ENCODE assay signal across 23 cellular contexts in genomic region chr11:130536106-130537040, GRCh38.
A peak's percentile ranks its signal among the peaks of the same experiment; 100 is the strongest.
DNase-seq lines count a peak whose midpoint lies in the region; TF ChIP-seq lines count a peak whose summit lies in the region.
"Had no signal": no experiment of that assay in that cellular context is flagged by ENCODE, and none has a peak within 500 bp of the region (broad histone marks: within the 10 kb centered on the region; RNA-seq: fewer than 3 reads in every experiment).

No MANE protein-coding gene starts in this region.

- POLR2A ChIA-PET in RWPE1 (lab: Yijun Ruan, JAX; ENCODE audit: low non-redundant PET) = no interaction called here

- peak overlapping the region; percentile 58 for H3K27ac ChIP-seq in RWPE1
- H3K27ac ChIP-seq: HL-60, SJCRH30, spleen had no signal

- DNase-seq in EH (ENCODE audit: low read depth) = peak; percentile 40
- no peak for DNase-seq in RWPE1 (ENCODE audit: low spot score)
- peak; percentile 34 for DNase-seq in fibroblast of mammary gland (ENCODE audit: low read depth)
- DNase-seq in posterior vena cava (ENCODE audit: low spot score) = peak; percentile 65
- DNase-seq in NCI-H82 treated with DMSO at 0.1 percent for 48 hours (lab: John Stamatoyannopoulos, UW; ENCODE audit: unreplicated experiment) = no peak
- DNase-seq in NCI-H446 treated with DMSO at 0.1 percent for 48 hours (lab: John Stamatoyannopoulos, UW) = no peak
- DNase-seq in NAMALWA (ENCODE audit: low spot score) = no peak
- no peak for DNase-seq in epidermal melanocyte (ENCODE audit: insufficient read length, low spot score)
- DNase-seq: activated CD4-positive, alpha-beta T cell treated with anti-CD3 and anti-CD28 coated beads, Interleukin-2, amount 50 U/mL, for 1 hour; activated CD8-positive, alpha-beta memory T cell treated with anti-CD3 and anti-CD28 coated beads, Interleukin-2, amount 50 U/mL, for 48 hours; activated effector memory CD4-positive, alpha-beta T cell treated with Interleukin-2 at 50 U/mL for 16 hours; activated naive CD8-positive, alpha-beta T cell treated with anti-CD3 and anti-CD28 coated beads, Interleukin-2, amount 50 U/mL, for 24 hours; dermis blood vessel endothelial cell; mesendoderm; MM.1S; naive thymus-derived CD8-positive, alpha-beta T cell; NCI-H146; posterior cingulate gyrus; SJCRH30; spleen; stimulated activated CD4-positive, alpha-beta T cell treated with anti-CD3 and anti-CD28 coated beads, Interleukin-4, amount 100 ng/mL, for 4 hours; T-helper 1 cell had no signal

- no peak overlapping the region for H3K4me3 ChIP-seq in fibroblast of mammary gland (ENCODE audit: control insufficient read depth, low read depth, low read length)
- H3K4me3 ChIP-seq: SJCRH30, spleen had no signal

- no peak for TF ChIP-seq CTCF in RWPE1 (conservative IDR thresholded peaks at IDR 0.05; ENCODE audit: low read depth)
- no peak for TF ChIP-seq CTCF in fibroblast of mammary gland (conservative IDR thresholded peaks at IDR 0.05; ENCODE audit: control insufficient read depth, insufficient read depth, low read depth, low read length)

- CTCF ChIA-PET in RWPE1 (lab: Yijun Ruan, JAX) = no interaction called here

- intact Hi-C loops in posterior vena cava (cut with DNase I) = loop anchor here in 1 of 2 donors (5.0 kb wide), 1 partner anchor 799 kb away; no protein-coding TSS in a partner anchor

Comparison
In these comparisons a context has a peak if more than half of its experiments do, and no peak if none do; other contexts are left out.
1. DNase-seq: peak in EH (single experiment), fibroblast of mammary gland (single experiment) and posterior vena cava (single experiment); none in RWPE1 (single experiment), NCI-H82 treated with DMSO at 0.1 percent for 48 hours (single experiment), NCI-H446 treated with DMSO at 0.1 percent for 48 hours (single experiment), NAMALWA (single experiment) and epidermal melanocyte (single experiment).